8 cellular contexts compared by ENCODE assay signal in the genomic region with DNA sequence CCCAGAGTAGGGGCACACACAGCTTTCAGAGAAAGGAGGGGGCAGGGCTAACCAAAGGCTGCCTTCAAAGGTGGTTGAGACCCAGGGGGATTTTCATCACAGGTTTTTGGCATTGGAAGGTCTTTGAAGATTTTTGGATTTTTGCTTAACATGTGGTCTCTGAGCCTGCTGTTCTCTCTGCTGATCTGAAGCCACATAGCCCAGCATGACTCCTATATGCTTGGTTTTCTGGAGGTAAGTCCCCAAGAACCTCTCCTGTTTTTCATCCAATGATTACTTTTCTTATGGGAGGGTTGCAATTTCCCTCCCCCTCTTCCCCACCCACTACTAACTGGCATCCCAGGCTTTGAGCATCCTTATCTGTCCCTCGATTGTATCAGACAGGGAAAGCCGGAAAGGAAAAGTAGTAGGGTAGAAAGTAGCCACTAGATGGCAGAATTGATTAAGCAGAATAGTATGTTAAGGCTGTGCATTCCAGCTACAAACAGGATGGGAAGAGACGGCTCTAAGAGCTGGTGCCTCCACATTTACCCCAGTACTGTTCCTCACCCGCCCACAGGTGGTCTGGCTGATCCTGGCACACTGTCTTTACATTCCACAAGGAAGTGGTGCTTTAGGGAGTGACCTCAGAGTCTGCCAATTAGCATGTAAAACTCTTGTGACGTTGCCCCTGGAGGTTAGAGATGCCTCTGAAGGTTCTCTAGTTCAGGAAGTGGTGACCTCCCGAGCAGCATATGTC.
A peak's percentile ranks its signal among the peaks of the same experiment; 100 is the strongest.
DNase-seq lines count a peak whose midpoint lies in the region; FAIRE-seq and TF ChIP-seq lines count a peak whose summit lies in the region.

No MANE protein-coding gene starts in this region.

- H3K9ac ChIP-seq in kidney (ENCODE audit: low read length in 2 of 2) = no peak overlapping the region

- peak; percentile 81 for FAIRE-seq in H54 (lab: Jason Lieb, UNC)
- no peak for FAIRE-seq in bronchial epithelial cell (lab: Jason Lieb, UNC)
- FAIRE-seq in kidney (lab: Jason Lieb, UNC) = no peak

- no peaks in the 10 kb centered on the region for H3K4me1 ChIP-seq in kidney (ENCODE audit: control insufficient read depth in 1 of 2, insufficient read depth in 1 of 2, low read depth in 1 of 2, low read length in 2 of 2)
- H3K4me1 ChIP-seq in suprapubic skin = no peaks in the 10 kb centered on the region

- peak overlapping the region; percentile 31 for H3K4me3 ChIP-seq in Jurkat, Clone E6-1 (ENCODE audit: low read length)
- H3K4me3 ChIP-seq in bronchial epithelial cell (ENCODE audit: low read depth, low read length) (no peak overlapping the region), kidney (ENCODE audit: low read length in 2 of 2) (no peak overlapping the region), suprapubic skin (no peak overlapping the region)

- H3K9me3 ChIP-seq in kidney (ENCODE audit: control insufficient read depth in 1 of 2, low read length in 2 of 2) (no peaks in the 10 kb centered on the region), suprapubic skin (no peaks in the 10 kb centered on the region)

- 4% methylated on average over 6 of the region's 6 CpGs for WGBS in suprapubic skin

- H3K27ac ChIP-seq in kidney (ENCODE audit: low read depth in 2 of 2, low read length in 2 of 2) (no peak overlapping the region), suprapubic skin (no peak overlapping the region)

- peak; percentile 71 for DNase-seq in A172 (ENCODE audit: low spot score)
- DNase-seq in GM03348 (ENCODE audit: low spot score) = peak; percentile 74
- peak; percentile 23 for DNase-seq in H54 (ENCODE audit: insufficient read length, low spot score)
- DNase-seq in Jurkat, Clone E6-1 (ENCODE audit: low read depth, low spot score) = peak; percentile 41
- peak; percentile 80 for DNase-seq in OCI-M1 (lab: John Stamatoyannopoulos, UW)
- peak; percentile 66 for DNase-seq in bronchial epithelial cell (ENCODE audit: low read depth)
- DNase-seq in kidney = no peak
- DNase-seq in suprapubic skin (ENCODE audit: low spot score in 2 of 2) = no peak

- TF ChIP-seq POLR2A in H54 (IDR thresholded peaks at IDR 0.05; ENCODE audit: low read depth, low read length) (no peak), suprapubic skin (IDR thresholded peaks at IDR 0.05) (no peak)

- intact Hi-C loops in kidney (cut with DNase I) = no loop called here

- H3K36me3 ChIP-seq in bronchial epithelial cell (ENCODE audit: control insufficient read depth, insufficient read depth, low read length) (no peaks in the 10 kb centered on the region), kidney (ENCODE audit: control insufficient read depth in 1 of 2, insufficient read depth in 2 of 2, low read length in 2 of 2) (no peaks in the 10 kb centered on the region), suprapubic skin (no peaks in the 10 kb centered on the region)

- TF ChIP-seq CTCF in bronchial epithelial cell (IDR thresholded peaks at IDR 0.05; ENCODE audit: insufficient read depth, low read length, severe bottlenecking) (peak; percentile 70), kidney (IDR thresholded peaks at IDR 0.05; ENCODE audit: borderline replicate concordance, extremely low read depth, insufficient read depth) (peak; percentile 45), suprapubic skin (IDR thresholded peaks at IDR 0.05) (peak; percentile 23 to 55)

- TF ChIP-seq EP300 in suprapubic skin (IDR thresholded peaks at IDR 0.05) = no peak

- no peaks in the 10 kb centered on the region for H3K27me3 ChIP-seq in bronchial epithelial cell (ENCODE audit: control insufficient read depth, insufficient read depth, low read length)
- H3K27me3 ChIP-seq in suprapubic skin = no peaks in the 10 kb centered on the region

Comparison
In these comparisons a context has a peak if more than half of its experiments do, and no peak if none do; other contexts are left out.
1. DNase-seq: peak in A172 (single experiment), GM03348 (single experiment), H54 (single experiment), Jurkat, Clone E6-1 (single experiment), OCI-M1 (single experiment) and bronchial epithelial cell (single experiment); none in kidney (single experiment) and suprapubic skin (0 of 2).
2. Peak in every context shown above with its lines, with median percentiles within 50 percentile points of each other: CTCF ChIP-seq.